ENCODE assay signal across 1 cellular context in the genomic region with DNA sequence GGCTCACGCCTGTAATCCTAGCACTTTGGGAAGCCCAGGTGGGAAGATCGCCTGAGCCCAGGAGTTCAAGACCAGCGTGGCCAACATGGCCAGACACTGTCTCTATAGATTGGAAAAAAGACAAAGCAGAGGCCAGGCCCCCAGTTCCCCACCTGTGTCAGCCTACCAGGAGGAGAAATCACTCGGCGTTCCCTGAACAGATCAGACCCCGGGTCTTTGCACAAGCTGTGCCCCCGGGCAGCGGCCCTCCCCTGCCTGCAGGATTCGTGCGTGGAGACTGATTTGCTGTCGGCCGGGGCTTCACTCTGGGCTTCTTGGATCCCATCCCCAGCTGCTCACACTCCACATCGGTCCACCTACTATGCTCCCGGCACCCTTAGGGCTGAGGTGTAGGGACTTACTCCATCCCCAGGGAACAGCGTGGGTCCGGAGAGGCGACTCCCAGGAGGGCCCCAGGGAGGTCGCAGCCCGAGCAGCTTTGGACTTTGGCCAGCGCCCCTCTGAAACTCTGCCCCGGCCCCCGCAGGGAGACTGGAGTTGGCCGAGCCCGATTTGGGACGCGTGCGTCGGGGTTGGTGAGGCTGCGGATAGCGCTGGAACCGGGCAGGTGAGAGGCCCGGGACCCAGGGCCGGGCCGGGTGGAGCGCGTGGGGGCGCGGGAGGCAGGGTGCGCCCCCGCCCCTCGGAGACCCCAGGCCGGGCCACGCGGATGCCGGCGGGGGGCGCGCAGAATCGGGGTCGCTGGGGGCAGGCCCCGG.
TF ChIP-seq lines count a peak whose summit lies in the region.

No MANE protein-coding gene starts in this region.

TF ChIP-seq in SK-N-SH, 30 proteins besides CTCF, POLR2A, EP300 and RAD21 (continued from another document):
- TF ChIP-seq, protein P1, sequence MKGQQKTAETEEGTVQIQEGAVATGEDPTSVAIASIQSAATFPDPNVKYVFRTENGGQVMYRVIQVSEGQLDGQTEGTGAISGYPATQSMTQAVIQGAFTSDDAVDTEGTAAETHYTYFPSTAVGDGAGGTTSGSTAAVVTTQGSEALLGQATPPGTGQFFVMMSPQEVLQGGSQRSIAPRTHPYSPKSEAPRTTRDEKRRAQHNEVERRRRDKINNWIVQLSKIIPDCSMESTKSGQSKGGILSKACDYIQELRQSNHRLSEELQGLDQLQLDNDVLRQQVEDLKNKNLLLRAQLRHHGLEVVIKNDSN (IDR thresholded peaks at IDR 0.05; ENCODE audit: borderline replicate concordance, low read depth) = no peak
TF ChIP-seq in SK-N-SH: peak in this region for 0.
